ENCODE assay signal across 8 cellular contexts in the genomic region with DNA sequence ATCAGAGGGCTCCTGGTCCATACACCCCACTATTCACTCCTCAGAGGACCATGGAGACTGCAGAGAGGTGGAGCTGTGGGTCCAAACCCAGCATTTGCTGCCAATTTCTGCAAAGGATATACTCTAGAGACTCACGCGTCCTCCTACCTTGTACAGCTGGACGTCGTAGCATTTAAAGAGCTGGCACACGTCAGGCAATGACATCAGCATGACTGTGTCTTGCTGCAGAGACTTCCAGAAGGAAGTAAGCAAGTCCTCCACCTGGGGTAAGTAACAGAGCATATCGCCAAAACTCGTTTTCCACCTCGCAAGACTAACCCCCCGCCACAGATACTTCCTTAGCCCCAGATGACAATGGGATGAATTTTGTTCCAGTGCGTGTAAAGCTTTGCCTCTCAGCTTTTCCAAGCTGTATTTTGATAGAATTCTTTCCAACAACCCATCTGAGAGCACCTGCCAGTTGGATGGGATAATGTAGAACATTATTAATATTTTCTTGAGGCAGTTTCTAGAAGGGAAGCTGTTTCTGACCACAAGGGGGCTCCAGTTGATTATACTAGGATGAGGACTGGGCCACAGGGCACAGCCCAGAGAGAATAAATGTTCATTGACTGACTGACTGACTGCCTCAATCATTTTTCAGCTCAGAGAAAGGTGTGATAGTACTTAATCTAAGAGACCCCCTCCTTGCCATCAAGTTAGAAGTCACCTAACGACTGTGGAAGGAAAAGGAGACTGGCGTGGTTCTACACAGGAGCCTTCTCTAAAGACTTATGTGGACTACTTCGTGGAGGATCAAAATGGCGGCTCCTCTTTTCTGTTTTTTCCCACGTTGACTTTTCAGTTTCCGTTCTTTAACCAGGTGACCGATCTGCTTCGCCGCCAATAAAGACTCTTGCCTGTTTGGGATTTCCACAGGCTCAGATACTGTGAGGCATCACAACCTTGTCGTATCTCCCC. TPM values are rescaled to one million over a fixed set of nuclear protein-coding genes. Genes with fewer than 3 reads are reported as not detected.
DNase-seq lines count a peak whose midpoint lies in the region; ATAC-seq lines count a peak whose summit lies in the region.

No MANE protein-coding gene starts in this region.

- DNase-seq in DMS53 (lab: John Stamatoyannopoulos, UW) (peak; percentile 88), LHCN-M2 (ENCODE audit: low read depth) (peak; percentile 69), SW480 (ENCODE audit: low spot score) (peak; percentile 66), amniotic epithelial cell (ENCODE audit: low read depth) (peak; percentile 68), hepatic stellate cell (ENCODE audit: low spot score) (peak; percentile 67), NCI-H774 (lab: John Stamatoyannopoulos, UW) (no peak)
- peak; percentile 39 for DNase-seq in stimulated activated CD4-positive, alpha-beta T cell treated with anti-CD3 and anti-CD28 coated beads, Interleukin-12 subunit alpha, Interleukin-12 subunit beta, amount 100 ng/mL, for 4 hours

- no peak for ATAC-seq in HG02852 (IDR thresholded peaks at IDR 0.05; ENCODE audit: unreplicated experiment)

RNA-seq across cellular contexts. Expression of a gene that starts 31.7 kb away (rescaled TPM):
- 1.8 and 2.4 TPM in 2 replicates for total RNA-seq in LHCN-M2 (2014; rRNA removed)
- polyA plus RNA-seq in LHCN-M2 (2012), result 0.17 TPM

RNA-seq across cellular contexts. Expression of a gene that starts 55.9 kb away (rescaled TPM):
- total RNA-seq in LHCN-M2 (2014; rRNA removed), result 27.8 and 33.4 TPM in 2 replicates
- polyA plus RNA-seq in LHCN-M2 (2012), result 3.9 TPM
